20 cellular contexts compared by ENCODE assay signal in genomic region chr20:53161073-53161472, GRCh38.
DNase-seq lines count a peak whose midpoint lies in the region; ATAC-seq and TF ChIP-seq lines count a peak whose summit lies in the region.
"Had no signal": no experiment of that assay in that cellular context is flagged by ENCODE, and none has a peak within 500 bp of the region (broad histone marks: within the 10 kb centered on the region; RNA-seq: fewer than 3 reads in every experiment).

No MANE protein-coding gene starts in this region.

- H3K14ac ChIP-seq in trophoblast cell (ENCODE audit: low read length), result no peak overlapping the region

- TF ChIP-seq CTCF in esophagus muscularis mucosa (IDR thresholded peaks at IDR 0.05) (no peak), chondrocyte (IDR thresholded peaks at IDR 0.05) (no peak)

- no peak overlapping the region for H3K4ac ChIP-seq in trophoblast cell (ENCODE audit: low read depth, low read length)

- no peak for TF ChIP-seq EP300 in esophagus muscularis mucosa (IDR thresholded peaks at IDR 0.05)

- H4K91ac ChIP-seq in trophoblast cell (ENCODE audit: low read depth, low read length), result no peak overlapping the region

- H3K27ac Mint-ChIP-seq in activated T-cell treated with anti-CD3 and anti-CD28 coated beads, Interleukin-2, amount 50 U/mL, for 72 hours, result peak overlapping the region; percentile 84
- peak overlapping the region; percentile 36 to 79 (median 78) for H3K27ac Mint-ChIP-seq in IgD-negative memory B cell
- H3K27ac Mint-ChIP-seq in chondrocyte (ENCODE audit: unreplicated experiment), result no peak overlapping the region
- H3K27ac Mint-ChIP-seq: GM23338 had no signal

- no peak for ATAC-seq in activated T-cell treated with anti-CD3 and anti-CD28 coated beads, Interleukin-2, amount 50 U/mL, for 72 hours (replicated peaks in 1 of 2)
- ATAC-seq in activated T-cell treated with anti-CD3 and anti-CD28 coated beads, Interleukin-2, amount 50 U/mL, for 4 hours, result no peak
- ATAC-seq in GM19467 (IDR thresholded peaks at IDR 0.05; ENCODE audit: unreplicated experiment), result no peak
- ATAC-seq: GM23338, HCT116, Panc1 had no signal

- H3K36me3 ChIP-seq in esophagus muscularis mucosa, result no peaks in the 10 kb centered on the region
- H3K36me3 ChIP-seq in trophoblast cell (ENCODE audit: control insufficient read depth in 1 of 2, insufficient read depth in 2 of 2, low read length in 2 of 2), result no peaks in the 10 kb centered on the region
- H3K36me3 ChIP-seq: BLaER1, SJSA1 had no signal

- no peaks in the 10 kb centered on the region for H3K79me2 ChIP-seq in trophoblast cell (ENCODE audit: control insufficient read depth, insufficient read depth, low read length, poor library complexity)

- H3K9me3 Mint-ChIP-seq in activated T-cell treated with anti-CD3 and anti-CD28 coated beads, Interleukin-2, amount 50 U/mL, for 72 hours, result peaks cover 4 to 6% of the 10 kb centered on the region in 2 donors
- H3K9me3 Mint-ChIP-seq in activated T-cell treated with anti-CD3 and anti-CD28 coated beads, Interleukin-2, amount 50 U/mL, for 4 hours, result no peaks in the 10 kb centered on the region
- peaks cover 2 to 9% (median 5%) of the 10 kb centered on the region in 3 donors for H3K9me3 Mint-ChIP-seq in IgD-negative memory B cell
- H3K9me3 Mint-ChIP-seq in chondrocyte (ENCODE audit: low read depth), result no peaks in the 10 kb centered on the region

- H3K4me3 ChIP-seq in esophagus muscularis mucosa, result no peak overlapping the region
- H3K4me3 ChIP-seq in trophoblast cell (ENCODE audit: low read depth, low read length), result no peak overlapping the region
- H3K4me3 ChIP-seq: BLaER1, GM12878, GM23338, SJSA1 had no signal

- H2BK12ac ChIP-seq in trophoblast cell (ENCODE audit: low read length), result peak overlapping the region; percentile 82

- H3K4me1 Mint-ChIP-seq in activated T-cell treated with anti-CD3 and anti-CD28 coated beads, Interleukin-2, amount 50 U/mL, for 72 hours (ENCODE audit: low read depth), result peaks cover 34% of the 10 kb centered on the region
- peaks cover 19% of the 10 kb centered on the region for H3K4me1 Mint-ChIP-seq in activated T-cell treated with anti-CD3 and anti-CD28 coated beads, Interleukin-2, amount 50 U/mL, for 4 hours (ENCODE audit: low read depth)
- H3K4me1 Mint-ChIP-seq in IgD-negative memory B cell, result peaks cover 28 to 38% (median 33%) of the 10 kb centered on the region in 3 donors
- peaks cover 8% of the 10 kb centered on the region for H3K4me1 Mint-ChIP-seq in chondrocyte (ENCODE audit: low read depth)

- no peak overlapping the region for H2AK5ac ChIP-seq in trophoblast cell (ENCODE audit: low read length)

- H3K27ac ChIP-seq in esophagus muscularis mucosa (replicated peaks in 1 of 4) (no peak overlapping the region), trophoblast cell (ENCODE audit: low read depth, low read length) (no peak overlapping the region), substantia nigra (ENCODE audit: low read depth, low read length, poor library complexity, severe bottlenecking) (no peak overlapping the region)
- H3K27ac ChIP-seq: BLaER1, SJSA1 had no signal

- no peak overlapping the region for H2AFZ ChIP-seq in trophoblast cell (ENCODE audit: insufficient read depth, low read length, poor library complexity)

- H3K9me3 ChIP-seq in esophagus muscularis mucosa (no peaks in the 10 kb centered on the region), trophoblast cell (ENCODE audit: insufficient read depth, low read depth, low read length) (no peaks in the 10 kb centered on the region)
- H3K9me3 ChIP-seq: BLaER1, SJSA1 had no signal

- H4K12ac ChIP-seq in trophoblast cell (ENCODE audit: low read depth, low read length), result no peak overlapping the region

- H3K27me3 ChIP-seq in esophagus muscularis mucosa (no peaks in the 10 kb centered on the region), trophoblast cell (ENCODE audit: insufficient read depth, low read length) (no peaks in the 10 kb centered on the region)
- H3K27me3 ChIP-seq: BLaER1 had no signal

- DNase-seq in activated T-cell treated with anti-CD3 and anti-CD28 coated beads, Interleukin-2, amount 50 U/mL, for 72 hours, result no peak
- DNase-seq in activated T-cell treated with anti-CD3 and anti-CD28 coated beads, Interleukin-2, amount 50 U/mL, for 4 hours, result no peak
- DNase-seq in esophagus muscularis mucosa (ENCODE audit: extremely low spot score), result peak; percentile 17
- peak; percentile 34 to 77 for DNase-seq in trophoblast cell
- DNase-seq in substantia nigra (lab: John Stamatoyannopoulos, UW), result no peak
- DNase-seq in chondrocyte (ENCODE audit: low spot score), result no peak
- DNase-seq: CD4-positive, alpha-beta memory T cell; GF-D8; KG1; NCI-H187; NCI-H226; NCI-H524 treated with DMSO at 0.1 percent for 48 hours had no signal

- H3K18ac ChIP-seq in trophoblast cell (ENCODE audit: low read length), result no peak overlapping the region

- no peak overlapping the region for H3K9ac ChIP-seq in trophoblast cell (ENCODE audit: low read length)
- H3K9ac ChIP-seq: BLaER1 had no signal

- peaks cover 0 to 9% (median 3%) of the 10 kb centered on the region in 4 donors for H3K4me1 ChIP-seq in esophagus muscularis mucosa
- H3K4me1 ChIP-seq in trophoblast cell (ENCODE audit: control insufficient read depth in 1 of 2, insufficient read depth in 2 of 2, low read length in 2 of 2), result peaks cover 3% of the 10 kb centered on the region in 2 experiments
- H3K4me1 ChIP-seq: BLaER1 had no signal

- intact Hi-C loops in esophagus muscularis mucosa (cut with DNase I), result no loop called here

- no peak overlapping the region for H2BK120ac ChIP-seq in trophoblast cell (ENCODE audit: insufficient read depth, low read length, poor library complexity)

- H3K79me1 ChIP-seq in trophoblast cell (ENCODE audit: low read length), result no peaks in the 10 kb centered on the region

- H3K27me3 Mint-ChIP-seq in activated T-cell treated with anti-CD3 and anti-CD28 coated beads, Interleukin-2, amount 50 U/mL, for 72 hours (ENCODE audit: low read depth), result no peaks in the 10 kb centered on the region
- no peaks in the 10 kb centered on the region for H3K27me3 Mint-ChIP-seq in activated T-cell treated with anti-CD3 and anti-CD28 coated beads, Interleukin-2, amount 50 U/mL, for 4 hours (ENCODE audit: low read depth)
- no peaks in the 10 kb centered on the region for H3K27me3 Mint-ChIP-seq in IgD-negative memory B cell
- peaks cover 8% of the 10 kb centered on the region for H3K27me3 Mint-ChIP-seq in chondrocyte (ENCODE audit: low read depth)

- H4K8ac ChIP-seq in trophoblast cell (ENCODE audit: low read depth, low read length), result no peak overlapping the region

- TF ChIP-seq POLR2A in esophagus muscularis mucosa (IDR thresholded peaks at IDR 0.05; ENCODE audit: low read depth), result no peak

- H2BK5ac ChIP-seq in trophoblast cell (ENCODE audit: low read depth, low read length, poor library complexity), result no peak overlapping the region

- peak overlapping the region in 1 of 2 donors; percentile 38 for H3K4me3 Mint-ChIP-seq in activated T-cell treated with anti-CD3 and anti-CD28 coated beads, Interleukin-2, amount 50 U/mL, for 72 hours
- no peak overlapping the region for H3K4me3 Mint-ChIP-seq in activated T-cell treated with anti-CD3 and anti-CD28 coated beads, Interleukin-2, amount 50 U/mL, for 4 hours
- H3K4me3 Mint-ChIP-seq in IgD-negative memory B cell (peak overlapping the region in 3 of 4 donors; percentile 2 to 89 (median 31)), chondrocyte (ENCODE audit: unreplicated experiment) (no peak overlapping the region)
- H3K4me3 Mint-ChIP-seq: CD4-positive, alpha-beta memory T cell; GM23338 had no signal

- WGBS in esophagus muscularis mucosa, result 90% methylated on average over 3 of the region's 3 CpGs
- WGBS in trophoblast cell (ENCODE audit: extremely low coverage, insufficient coverage, insufficient read length), result no CpG with 5 or more reads among the region's 3 CpGs

- no peak overlapping the region for H3K23ac ChIP-seq in trophoblast cell (ENCODE audit: low read length)

- peaks cover 8 to 9% of the 10 kb centered on the region in 2 donors for H3K36me3 Mint-ChIP-seq in activated T-cell treated with anti-CD3 and anti-CD28 coated beads, Interleukin-2, amount 50 U/mL, for 72 hours (ENCODE audit: insufficient read depth in 2 of 2)
- peaks cover 3% of the 10 kb centered on the region for H3K36me3 Mint-ChIP-seq in activated T-cell treated with anti-CD3 and anti-CD28 coated beads, Interleukin-2, amount 50 U/mL, for 4 hours (ENCODE audit: insufficient read depth)
- H3K36me3 Mint-ChIP-seq in IgD-negative memory B cell (peaks cover 4% of the 10 kb centered on the region), chondrocyte (ENCODE audit: low read depth) (no peaks in the 10 kb centered on the region)

- H3K4me2 ChIP-seq in trophoblast cell (ENCODE audit: low read length), result no peak overlapping the region
- H3K4me2 ChIP-seq: BLaER1, GM23338 had no signal

Comparison
In these comparisons a context has a peak if more than half of its experiments do, and no peak if none do; other contexts are left out.
1. DNase-seq: peak in esophagus muscularis mucosa (single experiment) and trophoblast cell (2 of 2); none in activated T-cell treated with anti-CD3 and anti-CD28 coated beads, Interleukin-2, amount 50 U/mL, for 72 hours (0 of 2), activated T-cell treated with anti-CD3 and anti-CD28 coated beads, Interleukin-2, amount 50 U/mL, for 4 hours (single experiment), substantia nigra (0 of 49) and chondrocyte (single experiment).
2. H3K4me3 Mint-ChIP-seq: peak in IgD-negative memory B cell (3 of 4); none in activated T-cell treated with anti-CD3 and anti-CD28 coated beads, Interleukin-2, amount 50 U/mL, for 4 hours (single experiment) and chondrocyte (single experiment).